ENCODE assay signal across 1 cellular context in the genomic region with DNA sequence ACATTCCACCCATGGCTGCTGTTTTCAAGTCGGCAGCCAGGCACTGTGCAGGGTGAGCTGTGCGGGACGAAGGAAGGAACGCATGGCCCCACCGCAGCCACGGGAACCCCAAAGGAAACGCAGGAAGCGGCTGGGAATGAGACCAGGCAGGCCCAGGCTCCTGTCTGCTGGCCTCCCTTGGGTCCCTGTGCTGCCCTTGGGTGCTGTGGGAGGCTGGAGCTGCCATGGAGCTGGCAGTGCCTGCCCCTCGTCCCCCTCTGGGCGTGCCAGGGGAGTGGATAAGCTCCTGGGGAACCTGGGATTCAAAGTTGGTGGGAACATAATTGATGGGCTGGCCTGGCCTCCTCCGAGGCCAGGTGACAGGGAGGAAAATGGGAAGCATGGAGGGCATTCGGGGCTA.
TF ChIP-seq lines count a peak whose summit lies in the region.

No MANE protein-coding gene starts in this region.

TF ChIP-seq in GM23338, 12 proteins besides CTCF, POLR2A, EP300 and RAD21 (continued from another document):
- TF ChIP-seq, protein P1, sequence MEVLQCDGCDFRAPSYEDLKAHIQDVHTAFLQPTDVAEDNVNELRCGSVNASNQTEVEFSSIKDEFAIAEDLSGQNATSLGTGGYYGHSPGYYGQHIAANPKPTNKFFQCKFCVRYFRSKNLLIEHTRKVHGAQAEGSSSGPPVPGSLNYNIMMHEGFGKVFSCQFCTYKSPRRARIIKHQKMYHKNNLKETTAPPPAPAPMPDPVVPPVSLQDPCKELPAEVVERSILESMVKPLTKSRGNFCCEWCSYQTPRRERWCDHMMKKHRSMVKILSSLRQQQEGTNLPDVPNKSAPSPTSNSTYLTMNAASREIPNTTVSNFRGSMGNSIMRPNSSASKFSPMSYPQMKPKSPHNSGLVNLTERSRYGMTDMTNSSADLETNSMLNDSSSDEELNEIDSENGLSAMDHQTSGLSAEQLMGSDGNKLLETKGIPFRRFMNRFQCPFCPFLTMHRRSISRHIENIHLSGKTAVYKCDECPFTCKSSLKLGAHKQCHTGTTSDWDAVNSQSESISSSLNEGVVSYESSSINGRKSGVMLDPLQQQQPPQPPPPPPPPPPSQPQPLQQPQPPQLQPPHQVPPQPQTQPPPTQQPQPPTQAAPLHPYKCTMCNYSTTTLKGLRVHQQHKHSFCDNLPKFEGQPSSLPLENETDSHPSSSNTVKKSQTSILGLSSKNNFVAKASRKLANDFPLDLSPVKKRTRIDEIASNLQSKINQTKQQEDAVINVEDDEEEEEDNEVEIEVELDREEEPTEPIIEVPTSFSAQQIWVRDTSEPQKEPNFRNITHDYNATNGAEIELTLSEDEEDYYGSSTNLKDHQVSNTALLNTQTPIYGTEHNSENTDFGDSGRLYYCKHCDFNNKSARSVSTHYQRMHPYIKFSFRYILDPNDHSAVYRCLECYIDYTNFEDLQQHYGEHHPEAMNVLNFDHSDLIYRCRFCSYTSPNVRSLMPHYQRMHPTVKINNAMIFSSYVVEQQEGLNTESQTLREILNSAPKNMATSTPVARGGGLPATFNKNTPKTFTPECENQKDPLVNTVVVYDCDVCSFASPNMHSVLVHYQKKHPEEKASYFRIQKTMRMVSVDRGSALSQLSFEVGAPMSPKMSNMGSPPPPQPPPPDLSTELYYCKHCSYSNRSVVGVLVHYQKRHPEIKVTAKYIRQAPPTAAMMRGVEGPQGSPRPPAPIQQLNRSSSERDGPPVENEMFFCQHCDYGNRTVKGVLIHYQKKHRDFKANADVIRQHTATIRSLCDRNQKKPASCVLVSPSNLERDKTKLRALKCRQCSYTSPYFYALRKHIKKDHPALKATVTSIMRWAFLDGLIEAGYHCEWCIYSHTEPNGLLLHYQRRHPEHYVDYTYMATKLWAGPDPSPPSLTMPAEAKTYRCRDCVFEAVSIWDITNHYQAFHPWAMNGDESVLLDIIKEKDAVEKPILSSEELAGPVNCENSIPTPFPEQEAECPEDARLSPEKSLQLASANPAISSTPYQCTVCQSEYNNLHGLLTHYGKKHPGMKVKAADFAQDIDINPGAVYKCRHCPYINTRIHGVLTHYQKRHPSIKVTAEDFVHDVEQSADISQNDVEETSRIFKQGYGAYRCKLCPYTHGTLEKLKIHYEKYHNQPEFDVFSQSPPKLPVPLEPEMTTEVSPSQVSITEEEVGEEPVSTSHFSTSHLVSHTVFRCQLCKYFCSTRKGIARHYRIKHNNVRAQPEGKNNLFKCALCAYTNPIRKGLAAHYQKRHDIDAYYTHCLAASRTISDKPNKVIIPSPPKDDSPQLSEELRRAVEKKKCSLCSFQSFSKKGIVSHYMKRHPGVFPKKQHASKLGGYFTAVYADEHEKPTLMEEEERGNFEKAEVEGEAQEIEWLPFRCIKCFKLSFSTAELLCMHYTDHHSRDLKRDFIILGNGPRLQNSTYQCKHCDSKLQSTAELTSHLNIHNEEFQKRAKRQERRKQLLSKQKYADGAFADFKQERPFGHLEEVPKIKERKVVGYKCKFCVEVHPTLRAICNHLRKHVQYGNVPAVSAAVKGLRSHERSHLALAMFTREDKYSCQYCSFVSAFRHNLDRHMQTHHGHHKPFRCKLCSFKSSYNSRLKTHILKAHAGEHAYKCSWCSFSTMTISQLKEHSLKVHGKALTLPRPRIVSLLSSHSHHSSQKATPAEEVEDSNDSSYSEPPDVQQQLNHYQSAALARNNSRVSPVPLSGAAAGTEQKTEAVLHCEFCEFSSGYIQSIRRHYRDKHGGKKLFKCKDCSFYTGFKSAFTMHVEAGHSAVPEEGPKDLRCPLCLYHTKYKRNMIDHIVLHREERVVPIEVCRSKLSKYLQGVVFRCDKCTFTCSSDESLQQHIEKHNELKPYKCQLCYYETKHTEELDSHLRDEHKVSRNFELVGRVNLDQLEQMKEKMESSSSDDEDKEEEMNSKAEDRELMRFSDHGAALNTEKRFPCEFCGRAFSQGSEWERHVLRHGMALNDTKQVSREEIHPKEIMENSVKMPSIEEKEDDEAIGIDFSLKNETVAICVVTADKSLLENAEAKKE (CRISPR knock-in tag; IDR thresholded peaks at IDR 0.05): no peak
- no peak for TF ChIP-seq STAT1 (IDR thresholded peaks at IDR 0.05; ENCODE audit: unreplicated experiment)
- TF ChIP-seq CREB1 (CRISPR knock-in tag; IDR thresholded peaks at IDR 0.05; ENCODE audit: low read depth): no peak
- no peak for TF ChIP-seq JUNB (IDR thresholded peaks at IDR 0.05; ENCODE audit: unreplicated experiment)
